Comparison of ENCODE assay signal across 1 cellular context in genomic region chr16:82331974-82332750, GRCh38.
TF ChIP-seq lines count a peak whose summit lies in the region.

No MANE protein-coding gene starts in this region.

TF ChIP-seq in GM23338, 12 proteins besides CTCF, POLR2A, EP300 and RAD21 (continued from another document):
- no peak for TF ChIP-seq ZNF462 (CRISPR knock-in tag; IDR thresholded peaks at IDR 0.05)
